In genomic region chr1:19478241-19478780, GRCh38 we compare ENCODE assay signal across 12 cellular contexts. TPM values are rescaled to one million over a fixed set of nuclear protein-coding genes. Genes with fewer than 3 reads are reported as not detected.
A peak's percentile ranks its signal among the peaks of the same experiment; 100 is the strongest.
DNase-seq lines count a peak whose midpoint lies in the region; ATAC-seq, FAIRE-seq and TF ChIP-seq lines count a peak whose summit lies in the region.
"Had no signal": no experiment of that assay in that cellular context is flagged by ENCODE, and none has a peak within 500 bp of the region (broad histone marks: within the 10 kb centered on the region; RNA-seq: fewer than 3 reads in every experiment).

No MANE protein-coding gene starts in this region.

- POLR2A ChIA-PET in HepG2 (lab: Yijun Ruan, JAX) = no interaction called here
- POLR2A ChIA-PET in activated CD4-positive, alpha-beta memory T cell treated with anti-CD3 and anti-CD28 coated beads for 36 hours (lab: Charles Lee) = interaction anchor here (0.8 to 2.1 kb wide), 2 partner anchors 10 to 13 kb away, joined by 3 to 9 read pairs; no protein-coding TSS in a partner anchor

- H3K27ac ChIP-seq in right lobe of liver (peak overlapping the region in 2 of 3 donors; percentile 38 to 51), HepG2 (ENCODE audit: extremely low read length, insufficient read depth, low read length) (no peak overlapping the region), mesenchymal stem cell (ENCODE audit: low read length, poor library complexity, severe bottlenecking) (no peak overlapping the region), upper lobe of right lung (peak overlapping the region; percentile 77)

- H3K9me3 Mint-ChIP-seq in activated CD4-positive, alpha-beta memory T cell treated with anti-CD3 and anti-CD28 coated beads for 36 hours = no peaks in the 10 kb centered on the region

- H3K4me3 ChIP-seq in right lobe of liver (no peak overlapping the region), HepG2 (replicated peaks in 1 of 3; ENCODE audit: insufficient read depth in 1 of 3, low read depth in 2 of 3, low read length in 3 of 3) (no peak overlapping the region), mesenchymal stem cell (ENCODE audit: insufficient read depth in 1 of 2, low read depth in 1 of 2, low read length in 2 of 2) (no peak overlapping the region), upper lobe of right lung (no peak overlapping the region)

- TF ChIP-seq EP300 in HepG2 (IDR thresholded peaks at IDR 0.05; ENCODE audit: low read depth in 2 of 2, low read length in 2 of 2) = no peak
- TF ChIP-seq EP300 in HepG2 (CRISPR knock-in tag; IDR thresholded peaks at IDR 0.05; ENCODE audit: borderline replicate concordance) = no peak

- H3K27ac Mint-ChIP-seq in activated CD4-positive, alpha-beta memory T cell treated with anti-CD3 and anti-CD28 coated beads for 36 hours = peak overlapping the region; percentile 93

- no peak overlapping the region for H3K4ac ChIP-seq in mesenchymal stem cell (ENCODE audit: low read depth in 1 of 2, low read length in 2 of 2)

- WGBS in right lobe of liver (ENCODE audit: insufficient coverage, low coverage, low lambda C conversion rate, missing lambda C conversion rate) = 52% methylated on average over 10 of the region's 11 CpGs
- 87% methylated on average over 11 of the region's 11 CpGs for WGBS in HepG2 (ENCODE audit: low lambda C conversion rate)
- 87% methylated on average over 11 of the region's 11 CpGs for WGBS in mesenchymal stem cell

- H3K9ac ChIP-seq in HepG2 (ENCODE audit: insufficient read depth, low read depth, low read length) (no peak overlapping the region), mesenchymal stem cell (ENCODE audit: low read length) (peak overlapping the region; percentile 14)

- peaks cover 98% of the 10 kb centered on the region for H3K79me2 ChIP-seq in HepG2 (ENCODE audit: insufficient read depth, low read length)

- no peak overlapping the region for H3K23ac ChIP-seq in mesenchymal stem cell (ENCODE audit: low read length in 2 of 2)

- no peaks in the 10 kb centered on the region for H3K27me3 Mint-ChIP-seq in activated CD4-positive, alpha-beta memory T cell treated with anti-CD3 and anti-CD28 coated beads for 36 hours

- H2AFZ ChIP-seq in HepG2 (ENCODE audit: low read length) (no peak overlapping the region), mesenchymal stem cell (ENCODE audit: low read depth, low read length) (no peak overlapping the region)

- no peak overlapping the region for H2BK12ac ChIP-seq in mesenchymal stem cell (ENCODE audit: low read length in 2 of 2)

- no peak for FAIRE-seq in HepG2 (lab: Jason Lieb, UNC)

- H2BK5ac ChIP-seq in mesenchymal stem cell (ENCODE audit: low read depth, low read length, poor library complexity, severe bottlenecking) = no peak overlapping the region

- H3K4me1 Mint-ChIP-seq in activated CD4-positive, alpha-beta memory T cell treated with anti-CD3 and anti-CD28 coated beads for 36 hours (ENCODE audit: low read depth) = peaks cover 98% of the 10 kb centered on the region

- H3K9me3 ChIP-seq in right lobe of liver = no peaks in the 10 kb centered on the region
- H3K9me3 ChIP-seq in HepG2 (ENCODE audit: low read length) = no peaks in the 10 kb centered on the region
- H3K9me3 ChIP-seq in mesenchymal stem cell (ENCODE audit: control insufficient read depth, low read length) = no peaks in the 10 kb centered on the region
- no peaks in the 10 kb centered on the region for H3K9me3 ChIP-seq in upper lobe of right lung

- H4K8ac ChIP-seq in mesenchymal stem cell (ENCODE audit: low read length) = no peak overlapping the region

- CTCF ChIA-PET in HepG2 (lab: Yijun Ruan, JAX; ENCODE audit: low intra/inter-chr PET ratio, low total read pairs) = no interaction called here
- CTCF ChIA-PET in activated CD4-positive, alpha-beta memory T cell treated with anti-CD3 and anti-CD28 coated beads for 36 hours (lab: Charles Lee) = interaction anchor here (0.9 to 1.4 kb wide), 4 partner anchors 9 to 104 kb away, joined by 3 to 6 read pairs (median 4); no protein-coding TSS in a partner anchor

- BruUV-seq in HepG2 (replicated peaks; lab: Mats Ljungman, UMichigan) = no TSS peak

- no peak for TF ChIP-seq RAD21 in HepG2 (CRISPR knock-in tag; IDR thresholded peaks at IDR 0.05)

- H3K4me1 ChIP-seq in right lobe of liver = peaks cover 0 to 31% (median under 1%) of the 10 kb centered on the region in 4 donors
- H3K4me1 ChIP-seq in HepG2 (ENCODE audit: insufficient read depth, low read length) = peaks cover 31% of the 10 kb centered on the region
- H3K4me1 ChIP-seq in mesenchymal stem cell (ENCODE audit: control insufficient read depth, insufficient read depth, low read depth, low read length) = peaks cover 48% of the 10 kb centered on the region
- H3K4me1 ChIP-seq in upper lobe of right lung = peaks cover 85% of the 10 kb centered on the region

- intact Hi-C loops in right lobe of liver (cut with DNase I) (no loop called here), HepG2 (cut with micrococcal nuclease; ENCODE audit: unreplicated experiment) (no loop called here), upper lobe of right lung (cut with DNase I) (no loop called here)
- intact Hi-C loops in activated CD4-positive, alpha-beta memory T cell treated with anti-CD3 and anti-CD28 coated beads for 36 hours (cut with micrococcal nuclease) = no loop called here

- peaks cover 74% of the 10 kb centered on the region for H4K20me1 ChIP-seq in HepG2 (ENCODE audit: insufficient read depth, low read length)

- no peaks in the 10 kb centered on the region for H3K79me1 ChIP-seq in mesenchymal stem cell (replicated peaks; ENCODE audit: low read length, poor library complexity, severe bottlenecking)

- H3K4me3 Mint-ChIP-seq in activated CD4-positive, alpha-beta memory T cell treated with anti-CD3 and anti-CD28 coated beads for 36 hours = peak overlapping the region; percentile 4

- H3K4me2 ChIP-seq in HepG2 (ENCODE audit: low read depth, low read length) = no peak overlapping the region
- H3K4me2 ChIP-seq in mesenchymal stem cell (ENCODE audit: low read length, poor library complexity, severe bottlenecking) = no peak overlapping the region

- H3K14ac ChIP-seq in mesenchymal stem cell (ENCODE audit: low read length in 2 of 2) = no peak overlapping the region

- peaks cover 13% of the 10 kb centered on the region for H3K36me3 Mint-ChIP-seq in activated CD4-positive, alpha-beta memory T cell treated with anti-CD3 and anti-CD28 coated beads for 36 hours

- no peak overlapping the region for H3K18ac ChIP-seq in mesenchymal stem cell (ENCODE audit: low read depth in 1 of 2, low read length in 2 of 2)

- H3K36me3 ChIP-seq in right lobe of liver (peaks cover 0 to 7% (median 0%) of the 10 kb centered on the region in 4 donors), HepG2 (replicated peaks in 1 of 2; ENCODE audit: control insufficient read depth in 1 of 2, insufficient read depth in 2 of 2, low read length in 2 of 2) (peaks cover 8 to 44% of the 10 kb centered on the region in 2 experiments), mesenchymal stem cell (ENCODE audit: control insufficient read depth in 1 of 2, insufficient read depth in 2 of 2, low read depth in 1 of 2, low read length in 2 of 2) (peaks cover 41 to 57% of the 10 kb centered on the region in 2 experiments), upper lobe of right lung (no peaks in the 10 kb centered on the region)

- TF ChIP-seq CTCF in right lobe of liver (IDR thresholded peaks at IDR 0.05) (no peak), HepG2 (CRISPR knock-in tag; IDR thresholded peaks at IDR 0.05) (no peak), upper lobe of right lung (IDR thresholded peaks at IDR 0.05) (no peak), GM10266 (IDR thresholded peaks at IDR 0.05; ENCODE audit: control insufficient read depth, insufficient read depth, low read depth, missing control alignments) (no peak)

- ATAC-seq in right lobe of liver (peak in 2 of 4 donors; percentile 9 to 11), HepG2 (no peak), upper lobe of right lung (no peak), GM18858 (IDR thresholded peaks at IDR 0.05; ENCODE audit: unreplicated experiment) (no peak)

- no peak for DNase-seq in right lobe of liver
- no peak for DNase-seq in HepG2 (ENCODE audit: low spot score)
- DNase-seq in activated CD4-positive, alpha-beta memory T cell treated with anti-CD3 and anti-CD28 coated beads for 36 hours = no peak
- DNase-seq in mesenchymal stem cell = no peak
- DNase-seq in upper lobe of right lung = no peak
- no peak for DNase-seq in GM03348 (ENCODE audit: low spot score)
- DNase-seq in GM10266 (ENCODE audit: extremely low spot score) = no peak
- DNase-seq: amniotic stem cell; COR-L47; effector CD4-positive, alpha-beta T cell; NCI-H1694 had no signal

- H3K27me3 ChIP-seq in right lobe of liver (no peaks in the 10 kb centered on the region), HepG2 (ENCODE audit: control insufficient read depth in 1 of 2, insufficient read depth in 2 of 2, low read length in 2 of 2) (no peaks in the 10 kb centered on the region), mesenchymal stem cell (ENCODE audit: control insufficient read depth in 1 of 2, insufficient read depth in 1 of 2, low read length in 2 of 2) (no peaks in the 10 kb centered on the region), upper lobe of right lung (no peaks in the 10 kb centered on the region)

- peak overlapping the region; percentile 62 for H2BK15ac ChIP-seq in mesenchymal stem cell (ENCODE audit: low read depth, poor library complexity, severe bottlenecking)

- TF ChIP-seq POLR2A in right lobe of liver (IDR thresholded peaks at IDR 0.05) (no peak), HepG2 (IDR thresholded peaks at IDR 0.05; ENCODE audit: insufficient read depth in 1 of 2, low read depth in 2 of 2, low read length in 2 of 2) (no peak)

- in situ Hi-C loops in HepG2 (cut with HindIII; ENCODE audit: extremely low pct_ligation_motif_present, low pct_unique_long_range_greater_than_20kb) = no loop called here

- H2BK120ac ChIP-seq in mesenchymal stem cell (ENCODE audit: low read depth, low read length) = no peak overlapping the region

- no peak overlapping the region for H4K91ac ChIP-seq in mesenchymal stem cell (ENCODE audit: low read length)

- no peak overlapping the region for H2AK5ac ChIP-seq in mesenchymal stem cell (ENCODE audit: low read length, severe bottlenecking)

RNA-seq across cellular contexts. Expression of gene CAPZB, which starts 7.0 kb away (rescaled TPM):
- 100 to 1,000 TPM in 1 of 6 experiments, 10 to 100 TPM in 5; 53.5 to 117 (median 88.0) TPM for total RNA-seq in right lobe of liver
- total RNA-seq in HepG2 (2016; rRNA removed; fragmentation: Illumina TruSeq; extraction: Trizol) = 58.9 and 84.1 TPM in 2 replicates
- total RNA-seq in HepG2 (2016; cell fraction: cytosol; rRNA removed; fragmentation: Illumina TruSeq; extraction: Trizol; ENCODE audit: low read depth) = 24.5 and 25.6 TPM in 2 replicates
- 61.9 and 68.4 TPM in 2 replicates for total RNA-seq in HepG2 (2016; cell fraction: insoluble cytoplasmic fraction; rRNA removed; fragmentation: Illumina TruSeq; extraction: Trizol)
- 41.5 and 44.2 TPM in 2 replicates for total RNA-seq in HepG2 (2016; cell fraction: membrane; rRNA removed; fragmentation: Illumina TruSeq; extraction: Trizol)
- 33.6 and 37.1 TPM in 2 replicates for total RNA-seq in HepG2 (2016; cell fraction: nucleus; rRNA removed; fragmentation: Illumina TruSeq; extraction: Trizol)
- 68.8 and 76.9 TPM in 2 replicates for polyA plus RNA-seq in HepG2 (2011; rRNA removed)
- 107 and 113 TPM in 2 replicates for polyA plus RNA-seq in HepG2 (2011; cell fraction: cytosol; rRNA removed)
- polyA plus RNA-seq in HepG2 (2011; cell fraction: nucleus; rRNA removed) = 34.6 and 35.9 TPM in 2 replicates
- polyA plus RNA-seq in HepG2 (2012) = 142 and 153 TPM in 2 replicates
- 87.3 and 97.7 TPM in 2 replicates for polyA plus RNA-seq in HepG2 (2016; cell fraction: cytosol; fragmentation: Illumina TruSeq; extraction: Trizol; ENCODE audit: low read depth)
- polyA plus RNA-seq in HepG2 (2016; cell fraction: insoluble cytoplasmic fraction; fragmentation: Illumina TruSeq; extraction: Trizol; ENCODE audit: low read depth) = 211 and 248 TPM in 2 replicates
- 103 and 116 TPM in 2 replicates for polyA plus RNA-seq in HepG2 (2016; cell fraction: membrane; fragmentation: Illumina TruSeq; extraction: Trizol; ENCODE audit: low read depth)
- 131 and 139 TPM in 2 replicates for polyA plus RNA-seq in HepG2 (2016; cell fraction: nucleus; fragmentation: Illumina TruSeq; extraction: Trizol; ENCODE audit: insufficient read depth, low read depth)
- polyA minus RNA-seq in HepG2 (2011; rRNA and poly(A)+ RNA removed; ENCODE audit: low replicate concordance) = 37.1 and 54.9 TPM in 2 replicates
- 49.6 and 56.8 TPM in 2 replicates for polyA minus RNA-seq in HepG2 (2011; cell fraction: cytosol; rRNA and poly(A)+ RNA removed)
- 19.3 and 21.5 TPM in 2 replicates for polyA minus RNA-seq in HepG2 (2011; cell fraction: nucleus; rRNA and poly(A)+ RNA removed)
- total RNA-seq in activated CD4-positive, alpha-beta memory T cell treated with anti-CD3 and anti-CD28 coated beads for 36 hours = 100 to 1,000 TPM; 388 to 419 TPM
- polyA plus RNA-seq in mesenchymal stem cell (2013, experiment 1 of 2) = 431 TPM
- 426 TPM for polyA plus RNA-seq in mesenchymal stem cell (2013, experiment 2 of 2)
- total RNA-seq in upper lobe of right lung = 237 TPM

Comparison
In these comparisons a context has a peak if more than half of its experiments do, and no peak if none do; other contexts are left out.
1. H3K27ac ChIP-seq: peak in right lobe of liver (2 of 3) and upper lobe of right lung (single experiment); none in HepG2 (single experiment) and mesenchymal stem cell (single experiment).